ENCODE assay signal across 8 cellular contexts in the genomic region with DNA sequence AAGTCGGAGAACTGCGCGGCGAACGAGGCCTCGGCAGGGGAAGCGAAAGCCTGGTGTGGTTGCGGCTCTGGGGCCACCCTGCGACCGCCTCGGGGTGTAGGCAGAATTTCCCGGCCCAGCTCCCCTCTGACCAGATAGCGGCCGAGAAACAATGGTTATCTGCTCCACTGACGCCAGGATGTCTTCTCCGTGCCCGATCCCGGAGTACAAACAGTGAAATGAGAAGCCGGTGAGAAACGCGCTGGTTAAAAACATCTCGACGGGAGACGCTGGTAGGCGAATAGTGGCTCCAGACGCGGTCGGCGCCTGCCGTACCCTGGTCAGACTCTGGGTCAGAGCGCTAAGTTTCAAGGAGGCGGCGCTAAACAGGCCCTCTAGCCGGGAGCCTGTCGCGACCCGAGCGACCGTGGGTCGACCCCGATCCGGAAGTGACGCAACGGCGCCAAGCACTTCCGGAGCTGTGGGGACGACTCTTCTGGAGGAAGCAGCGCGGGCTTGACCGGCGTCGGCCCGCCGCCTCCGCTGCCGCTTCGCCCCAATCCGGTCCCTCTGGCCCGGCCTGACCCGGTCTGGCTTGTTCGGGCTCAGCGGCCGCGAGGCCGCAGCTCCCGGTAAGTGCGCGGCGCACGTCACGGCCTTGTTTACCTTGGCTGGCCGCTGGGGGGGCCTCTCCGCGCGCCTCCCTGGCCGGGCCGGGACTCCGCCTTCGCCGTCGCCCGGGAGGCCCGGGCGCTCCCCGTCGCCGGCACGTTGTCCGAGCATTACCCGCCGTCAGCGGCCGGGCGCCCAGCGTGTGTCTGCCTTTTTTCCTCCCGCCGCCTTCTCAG. TPM values are rescaled to one million over a fixed set of nuclear protein-coding genes. Genes with fewer than 3 reads are reported as not detected.
DNase-seq lines count a peak whose midpoint lies in the region; ATAC-seq and TF ChIP-seq lines count a peak whose summit lies in the region.

A gene (plus strand): TSS at position 455 of the 827 bp plus-strand sequence. CDS start 8,717 bp downstream, outside the sequence.

- no peaks in the 10 kb centered on the region for H3K9me3 ChIP-seq in Karpas-422 (ENCODE audit: low read length)
- H3K9me3 ChIP-seq in neural progenitor cell (ENCODE audit: low read depth): no peaks in the 10 kb centered on the region
- H3K9me3 ChIP-seq in subcutaneous abdominal adipose tissue (ENCODE audit: control insufficient read depth in 5 of 5, low read length in 5 of 5): no peaks in the 10 kb centered on the region

- H3K4me3 Mint-ChIP-seq in neural progenitor cell: peak within 1 kb of the TSS; percentile 98

- peak within 1 kb of the TSS; percentile 99 for H3K27ac Mint-ChIP-seq in neural progenitor cell

- H3K36me3 Mint-ChIP-seq in neural progenitor cell: no peaks in the 10 kb centered on the region

- no peaks in the 10 kb centered on the region for H3K9me2 ChIP-seq in Karpas-422 (replicated peaks; ENCODE audit: insufficient read depth, low read length)

- H3K79me2 ChIP-seq in Karpas-422 (ENCODE audit: low read length) (peaks cover 48% of the 10 kb centered on the region), neural progenitor cell (ENCODE audit: low read depth) (peaks cover 48% of the 10 kb centered on the region)

- peaks cover 27% of the 10 kb centered on the region for H3F3A ChIP-seq in neural progenitor cell (ENCODE audit: low read depth)

- peaks cover 7% of the 10 kb centered on the region for H3K27me3 Mint-ChIP-seq in neural progenitor cell (ENCODE audit: insufficient read depth, low read depth)

- TF ChIP-seq CTCF in foreskin fibroblast (IDR thresholded peaks at IDR 0.05; ENCODE audit: low read depth, low read length) (no peak), neural progenitor cell (IDR thresholded peaks at IDR 0.05) (peak; percentile 15)

- H2AFZ ChIP-seq in Karpas-422 (ENCODE audit: low read length): peak within 1 kb of the TSS; percentile 70
- peak within 1 kb of the TSS; percentile 85 for H2AFZ ChIP-seq in neural progenitor cell (replicated peaks)

- H4K20me1 ChIP-seq in Karpas-422 (ENCODE audit: insufficient read depth, low read depth, low read length): peaks cover 16% of the 10 kb centered on the region; the same call in 1 of the 2 replicates
- peaks cover 34% of the 10 kb centered on the region for H4K20me1 ChIP-seq in neural progenitor cell (ENCODE audit: low read depth)

- H3K4me1 ChIP-seq in Karpas-422 (ENCODE audit: low read length): peaks cover 17% of the 10 kb centered on the region
- no peaks in the 10 kb centered on the region for H3K4me1 ChIP-seq in neural progenitor cell
- peaks cover 0 to 27% (median 26%) of the 10 kb centered on the region in 5 donors for H3K4me1 ChIP-seq in subcutaneous abdominal adipose tissue (ENCODE audit: control insufficient read depth in 5 of 5, insufficient read depth in 5 of 5, low read length in 5 of 5)

- H3K4me2 ChIP-seq in Karpas-422 (ENCODE audit: low read depth, low read length, poor library complexity, severe bottlenecking) (peak within 1 kb of the TSS; percentile 76), neural progenitor cell (peak within 1 kb of the TSS; percentile 82)

- peaks cover 17% of the 10 kb centered on the region for H3K4me1 Mint-ChIP-seq in neural progenitor cell

- no peaks in the 10 kb centered on the region for H3K9me3 Mint-ChIP-seq in neural progenitor cell

- H3K4me3 ChIP-seq in Karpas-422 (ENCODE audit: low read length): peak within 1 kb of the TSS; percentile 94
- peak within 1 kb of the TSS; percentile 90 to 96 for H3K4me3 ChIP-seq in foreskin fibroblast (ENCODE audit: low read depth in 1 of 2, low read length in 2 of 2)
- peak within 1 kb of the TSS; percentile 84 for H3K4me3 ChIP-seq in neural progenitor cell
- H3K4me3 ChIP-seq in subcutaneous abdominal adipose tissue (ENCODE audit: low read depth in 1 of 5, low read length in 5 of 5): peak within 1 kb of the TSS; percentile 79 to 96 (median 90)

- peak; percentile 97 for DNase-seq in ELF-1 (ENCODE audit: low read depth, low spot score)
- peak; percentile 98 for DNase-seq in Karpas-422
- peak; percentile 53 for DNase-seq in SIG-M5 (lab: John Stamatoyannopoulos, UW)
- DNase-seq in activated gamma-delta T cell treated with Interleukin-2 at 50 U/mL for 16 hours: peak; percentile 85
- peak; percentile 93 to 98 for DNase-seq in foreskin fibroblast
- DNase-seq in neural progenitor cell (ENCODE audit: low spot score): peak; percentile 97

- peak within 1 kb of the TSS; percentile 83 for H3K9ac ChIP-seq in Karpas-422 (ENCODE audit: low read length)
- H3K9ac ChIP-seq in neural progenitor cell: peak within 1 kb of the TSS; percentile 74
- H3K9ac ChIP-seq in subcutaneous abdominal adipose tissue (ENCODE audit: low read length in 5 of 5): peak within 1 kb of the TSS; percentile 90 to 96 (median 92)

- H3K27me3 ChIP-seq in Karpas-422 (ENCODE audit: low read length) (no peaks in the 10 kb centered on the region), neural progenitor cell (no peaks in the 10 kb centered on the region), subcutaneous abdominal adipose tissue (ENCODE audit: control insufficient read depth in 5 of 5, insufficient read depth in 4 of 5, low read length in 5 of 5) (no peaks in the 10 kb centered on the region)

- H3K36me3 ChIP-seq in Karpas-422 (ENCODE audit: insufficient read depth, low read length) (peaks cover 14% of the 10 kb centered on the region), neural progenitor cell (no peaks in the 10 kb centered on the region), subcutaneous abdominal adipose tissue (ENCODE audit: control insufficient read depth in 5 of 5, insufficient read depth in 5 of 5, low read length in 5 of 5) (peaks cover 0 to 5% (median under 1%) of the 10 kb centered on the region in 5 donors)

- H3K27ac ChIP-seq in Karpas-422 (ENCODE audit: low read length) (peak within 1 kb of the TSS; percentile 87), neural progenitor cell (peak within 1 kb of the TSS; percentile 95), subcutaneous abdominal adipose tissue (ENCODE audit: low read depth, low read length) (peak within 1 kb of the TSS; percentile 96)

- ATAC-seq in GM21825 (IDR thresholded peaks at IDR 0.05; ENCODE audit: unreplicated experiment): peak; percentile 76

RNA-seq across cellular contexts. Expression of the gene that starts here (rescaled TPM):
- 86.4 and 113 TPM in 2 replicates for total RNA-seq in Karpas-422 (2014; rRNA removed; shearing (Covaris generic); ENCODE audit: low replicate concordance)
- 81.6 and 101 TPM in 2 replicates for total RNA-seq in neural progenitor cell (ENCODE audit: low replicate concordance)

Comparison
In these comparisons a context has a peak if more than half of its experiments do, and no peak if none do; other contexts are left out.
1. Peak in every context shown above with its lines: DNase-seq, ATAC-seq, H3K4me3 ChIP-seq and H3K27ac ChIP-seq.